ENCODE assay signal across 25 cellular contexts in genomic region chr20:62677678-62678077, GRCh38. TPM values are rescaled to one million over a fixed set of nuclear protein-coding genes. Genes with fewer than 3 reads are reported as not detected.
"Had no signal": no experiment of that assay in that cellular context is flagged by ENCODE, and none has a peak within 500 bp of the region (broad histone marks: within the 10 kb centered on the region; RNA-seq: fewer than 3 reads in every experiment).

No MANE protein-coding gene starts in this region.

- H3K4me1 ChIP-seq: esophagus muscularis mucosa, gastrocnemius medialis, psoas muscle, testis, tibial nerve, upper lobe of right lung, vagina had no signal

- H3K27ac ChIP-seq: epithelial cell of prostate, esophagus muscularis mucosa, gastrocnemius medialis, heart right ventricle, psoas muscle, testis, tibial nerve, upper lobe of right lung, vagina had no signal

- H3K27me3 ChIP-seq: testis, vagina had no signal

- H3K4me3 ChIP-seq: esophagus muscularis mucosa, gastrocnemius medialis, heart right ventricle, psoas muscle, spleen, testis, tibial nerve, upper lobe of right lung, vagina had no signal

- H3K36me3 ChIP-seq: gastrocnemius medialis, heart right ventricle, spleen, tibial nerve, upper lobe of right lung, vagina had no signal

- FAIRE-seq: islet of Langerhans had no signal

- H3K9me3 ChIP-seq: gastrocnemius medialis, testis, upper lobe of right lung had no signal

- ATAC-seq: effector memory CD8-positive, alpha-beta T cell; gastrocnemius medialis; heart right ventricle; psoas muscle; sciatic nerve; stimulated activated naive CD8-positive, alpha-beta T cell treated with anti-CD3 and anti-CD28 coated beads, Interleukin-15, amount 100 ng/mL, for 72 hours; upper lobe of right lung had no signal

- DNase-seq: effector memory CD8-positive, alpha-beta T cell; gastrocnemius medialis; heart right ventricle; hypothalamus; kidney glomerular epithelial cell; mesendoderm; naive B cell; psoas muscle; retina; spleen; stimulated activated CD4-positive, alpha-beta T cell treated with anti-CD3 and anti-CD28 coated beads, Interleukin-15, amount 100 ng/mL, for 24 hours; stimulated activated CD4-positive, alpha-beta T cell treated with anti-CD3 and anti-CD28 coated beads, Interleukin-1b, Interleukin-23, amount 100 ng/mL, for 48 hours; stimulated activated CD4-positive, alpha-beta T cell treated with anti-CD3 and anti-CD28 coated beads, Interleukin-4, amount 100 ng/mL, for 24 hours; stimulated activated naive B cell treated with anti-CD40 and anti-IgM and Interleukin-4, amounts not matched to agents 10 μg/mL and 1 μg/mL and 100 μg/mL, for 72 hours; stimulated activated naive CD8-positive, alpha-beta T cell treated with anti-CD3 and anti-CD28 coated beads, Interleukin-15, amount 100 ng/mL, for 72 hours; testis; upper lobe of right lung had no signal

RNA-seq across cellular contexts. Expression of gene NTSR1, which starts 31.0 kb away (rescaled TPM):
- total RNA-seq: osteoblast had no signal
- polyA plus RNA-seq: heart right ventricle had no signal

RNA-seq across cellular contexts. Expression of gene SLCO4A1, which starts 35.4 kb away (rescaled TPM):
- total RNA-seq: skeletal muscle tissue had no signal
